In genomic region chr2:24354382-24354781, GRCh38 we compare ENCODE assay signal across 1 cellular context.
TF ChIP-seq lines count a peak whose summit lies in the region.

No MANE protein-coding gene starts in this region.

TF ChIP-seq in K562, 482 proteins besides CTCF, POLR2A, EP300 and RAD21:
- TF ChIP-seq ZBTB43 (CRISPR knock-in tag; IDR thresholded peaks at IDR 0.05) (no peak), ZNF592 (IDR thresholded peaks at IDR 0.05) (no peak), ZNF717 (CRISPR knock-in tag; IDR thresholded peaks at IDR 0.05) (no peak), HINFP (tag; conservative IDR thresholded peaks at IDR 0.05; ENCODE audit: low read depth) (no peak), ZNF589 (CRISPR knock-in tag; IDR thresholded peaks at IDR 0.05; ENCODE audit: low read depth) (no peak), ARID2 (IDR thresholded peaks at IDR 0.05) (no peak), ZKSCAN3 (CRISPR knock-in tag; IDR thresholded peaks at IDR 0.05) (no peak), HNRNPK (IDR thresholded peaks at IDR 0.05; ENCODE audit: low read depth, low read length, poor library complexity, severe bottlenecking) (no peak), ZNF224 (CRISPR knock-in tag; IDR thresholded peaks at IDR 0.05) (no peak), RBM39 (optimal IDR thresholded peaks at IDR 0.05; ENCODE audit: low read depth, low read length) (no peak)
- TF ChIP-seq, protein P1, sequence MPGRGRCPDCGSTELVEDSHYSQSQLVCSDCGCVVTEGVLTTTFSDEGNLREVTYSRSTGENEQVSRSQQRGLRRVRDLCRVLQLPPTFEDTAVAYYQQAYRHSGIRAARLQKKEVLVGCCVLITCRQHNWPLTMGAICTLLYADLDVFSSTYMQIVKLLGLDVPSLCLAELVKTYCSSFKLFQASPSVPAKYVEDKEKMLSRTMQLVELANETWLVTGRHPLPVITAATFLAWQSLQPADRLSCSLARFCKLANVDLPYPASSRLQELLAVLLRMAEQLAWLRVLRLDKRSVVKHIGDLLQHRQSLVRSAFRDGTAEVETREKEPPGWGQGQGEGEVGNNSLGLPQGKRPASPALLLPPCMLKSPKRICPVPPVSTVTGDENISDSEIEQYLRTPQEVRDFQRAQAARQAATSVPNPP (IDR thresholded peaks at IDR 0.05; ENCODE audit: borderline replicate concordance, insufficient read depth, insufficient read length) = no peak
TF ChIP-seq in K562: peak in this region for 0.
